In genomic region chr10:3763852-3764625, GRCh38 we compare ENCODE assay signal across 2 cellular contexts.
TF ChIP-seq lines count a peak whose summit lies in the region.

No MANE protein-coding gene starts in this region.

TF ChIP-seq in HCT116, 20 proteins besides CTCF, POLR2A, EP300 and RAD21 (continued from another document):
- TF ChIP-seq ZNF274 (IDR thresholded peaks at IDR 0.05; ENCODE audit: low read depth, low read length) = no peak
- TF ChIP-seq MAX (IDR thresholded peaks at IDR 0.05) = no peak
- TF ChIP-seq, protein P1, sequence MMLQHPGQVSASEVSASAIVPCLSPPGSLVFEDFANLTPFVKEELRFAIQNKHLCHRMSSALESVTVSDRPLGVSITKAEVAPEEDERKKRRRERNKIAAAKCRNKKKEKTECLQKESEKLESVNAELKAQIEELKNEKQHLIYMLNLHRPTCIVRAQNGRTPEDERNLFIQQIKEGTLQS (IDR thresholded peaks at IDR 0.05) = no peak
- TF ChIP-seq EGR1 (IDR thresholded peaks at IDR 0.05; ENCODE audit: low read depth) = no peak
- no peak for TF ChIP-seq POLR2AphosphoS5 (IDR thresholded peaks at IDR 0.05; ENCODE audit: low read depth, low read length)
- TF ChIP-seq YY1 (IDR thresholded peaks at IDR 0.05; ENCODE audit: extremely low read depth, insufficient replicate concordance, low read depth, low read length) = no peak
- no peak for TF ChIP-seq EZH2phosphoT487 (IDR thresholded peaks at IDR 0.05; ENCODE audit: borderline replicate concordance)

TF ChIP-seq in GM12878, 131 proteins besides CTCF, POLR2A, EP300 and RAD21 (continued from another document):
- TF ChIP-seq RELB (IDR thresholded peaks at IDR 0.05; ENCODE audit: low read depth) (no peak), SREBF1 (IDR thresholded peaks at IDR 0.05; ENCODE audit: low read length) (no peak), EED (IDR thresholded peaks at IDR 0.05; ENCODE audit: low read depth) (no peak), KAT2A (conservative IDR thresholded peaks at IDR 0.05; ENCODE audit: control insufficient read depth, low read depth, low read length) (no peak), POLR2AphosphoS2 (IDR thresholded peaks at IDR 0.05; ENCODE audit: low read depth, low read length) (no peak), IRF4 (IDR thresholded peaks at IDR 0.05; ENCODE audit: low read depth, low read length) (no peak), CBFB (IDR thresholded peaks at IDR 0.05; ENCODE audit: low read depth) (no peak), SIN3A (IDR thresholded peaks at IDR 0.05; ENCODE audit: low read depth, low read length) (no peak), ZNF274 (IDR thresholded peaks at IDR 0.05; ENCODE audit: insufficient read depth, insufficient read length) (no peak), YBX1 (IDR thresholded peaks at IDR 0.05) (no peak), FOXK2 (IDR thresholded peaks at IDR 0.05) (no peak), EZH2 (IDR thresholded peaks at IDR 0.05; ENCODE audit: borderline replicate concordance, control insufficient read depth, low read depth, low read length) (no peak)
- TF ChIP-seq, protein P1 (IDR thresholded peaks at IDR 0.05; ENCODE audit: borderline replicate concordance, extremely low read depth, low read depth, low read length) = no peak
